1 cellular context compared by ENCODE assay signal in genomic region chr4:6259886-6260285, GRCh38.
TF ChIP-seq lines count a peak whose summit lies in the region.

No MANE protein-coding gene starts in this region.

TF ChIP-seq in H1, 55 proteins besides CTCF, POLR2A, EP300 and RAD21:
- no peak for TF ChIP-seq SRF (IDR thresholded peaks at IDR 0.05; ENCODE audit: low read depth, low read length)
- no peak for TF ChIP-seq HDAC2 (IDR thresholded peaks at IDR 0.05; ENCODE audit: borderline replicate concordance in 1 of 2, low read depth in 2 of 2, low read length in 2 of 2)
- TF ChIP-seq CTBP2 (IDR thresholded peaks at IDR 0.05; ENCODE audit: borderline replicate concordance, insufficient read depth, insufficient read length, low read length), result no peak
- no peak for TF ChIP-seq POU5F1 (IDR thresholded peaks at IDR 0.05; ENCODE audit: low read depth, low read length)
- TF ChIP-seq BCL11A (IDR thresholded peaks at IDR 0.05; ENCODE audit: low read depth in 2 of 2, low read length in 2 of 2), result no peak
